ENCODE assay signal across 13 cellular contexts in the genomic region with DNA sequence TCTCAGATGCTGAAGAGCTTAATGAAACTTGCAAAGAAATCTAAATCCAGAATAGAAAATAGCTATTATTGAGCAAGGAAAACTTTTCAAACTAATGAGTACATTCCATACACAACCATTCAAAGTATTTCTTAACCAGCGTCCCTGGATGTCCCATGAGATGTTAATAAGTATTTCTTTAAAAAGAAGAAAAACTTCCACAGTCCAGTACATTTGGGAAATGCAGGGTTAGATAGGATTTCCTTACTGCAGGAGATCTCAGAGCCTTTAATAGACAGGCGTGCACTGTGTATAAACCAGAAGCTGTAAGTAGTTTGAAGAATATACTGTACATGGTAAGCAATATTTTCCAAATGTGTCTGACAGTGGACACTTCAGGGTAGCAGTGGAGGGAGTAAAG.
"Had no signal": no experiment of that assay in that cellular context is flagged by ENCODE, and none has a peak within 500 bp of the region (broad histone marks: within the 10 kb centered on the region; RNA-seq: fewer than 3 reads in every experiment).

No MANE protein-coding gene starts in this region.

- H3K4me1 ChIP-seq: upper lobe of right lung had no signal

- DNase-seq: activated CD4-positive, alpha-beta T cell treated with anti-CD3 and anti-CD28 coated beads, Interleukin-2, amount 10 ng/mL, durations not matched to agents 7 days and 5 days; activated CD4-positive, CD25-positive, alpha-beta regulatory T cell; activated CD8-positive, alpha-beta memory T cell treated with anti-CD3 and anti-CD28 coated beads for 24 hours; activated naive CD4-positive, alpha-beta T cell treated with Interleukin-2 at 50 U/mL for 16 hours; cortex of kidney; effector CD8-positive, alpha-beta T cell; mesendoderm; nephron progenitor cell; stimulated activated CD4-positive, alpha-beta T cell treated with anti-CD3 and anti-CD28 coated beads, Interleukin-2, amount 100 ng/mL, for 24 hours; stimulated activated naive B cell treated with anti-CD40 and anti-IgM and Interleukin-4, amounts not matched to agents 10 μg/mL and 1 μg/mL and 100 μg/mL, for 72 hours; upper lobe of right lung had no signal

- H3K4me3 ChIP-seq: upper lobe of right lung had no signal

- H3K27me3 ChIP-seq: upper lobe of right lung had no signal

- H3K27ac ChIP-seq: upper lobe of right lung had no signal

- FAIRE-seq: islet of Langerhans had no signal

- H3K9me3 ChIP-seq: upper lobe of right lung had no signal

- H3K36me3 ChIP-seq: upper lobe of right lung had no signal

- ATAC-seq: left lobe of liver; stimulated activated naive B cell treated with anti-CD40 and anti-IgM and Interleukin-4, amounts not matched to agents 10 μg/mL and 1 μg/mL and 100 μg/mL, for 72 hours had no signal
